ENCODE assay signal across 34 cellular contexts in genomic region chr12:23132357-23132756, GRCh38.
"Had no signal": no experiment of that assay in that cellular context is flagged by ENCODE, and none has a peak within 500 bp of the region (broad histone marks: within the 10 kb centered on the region; RNA-seq: fewer than 3 reads in every experiment).

No MANE protein-coding gene starts in this region.

- DNase-seq: Karpas-422, Kasumi-1, MG63, MM.1S, MV-4-11, NCI-H1048, NCI-H1092, NCI-H1092 treated with DMSO at 0.1 percent for 48 hours, NCI-H1105, NCI-H1105 treated with DMSO at 0.1 percent for 48 hours, NCI-H1417, NCI-H1417 treated with DMSO at 0.1 percent for 48 hours, NCI-H1436, NCI-H1436 treated with DMSO at 0.1 percent for 48 hours, NCI-H146, NCI-H1694, NCI-H1694 treated with DMSO at 0.1 percent for 48 hours, NCI-H187, NCI-H187 treated with DMSO at 0.1 percent for 48 hours, NCI-H1930, NCI-H2029, NCI-H2029 treated with DMSO at 0.1 percent for 48 hours, NCI-H2081, NCI-H2081 treated with DMSO at 0.1 percent for 48 hours, NCI-H2107, NCI-H2171, NCI-H2171 treated with DMSO at 0.1 percent for 48 hours, NCI-H2227 treated with DMSO at 0.1 percent for 48 hours, NCI-H226, NCI-H345, NCI-H446, NCI-H446 treated with DMSO at 0.1 percent for 48 hours, NCI-H510A, NCI-H510A treated with DMSO at 0.1 percent for 48 hours had no signal

- H3K36me3 ChIP-seq: MG63 had no signal

- H3K27me3 ChIP-seq: MG63 had no signal

- H3K4me3 ChIP-seq: MG63 had no signal

- H3K9me3 ChIP-seq: MG63 had no signal
